8 cellular contexts compared by ENCODE assay signal in the genomic region with DNA sequence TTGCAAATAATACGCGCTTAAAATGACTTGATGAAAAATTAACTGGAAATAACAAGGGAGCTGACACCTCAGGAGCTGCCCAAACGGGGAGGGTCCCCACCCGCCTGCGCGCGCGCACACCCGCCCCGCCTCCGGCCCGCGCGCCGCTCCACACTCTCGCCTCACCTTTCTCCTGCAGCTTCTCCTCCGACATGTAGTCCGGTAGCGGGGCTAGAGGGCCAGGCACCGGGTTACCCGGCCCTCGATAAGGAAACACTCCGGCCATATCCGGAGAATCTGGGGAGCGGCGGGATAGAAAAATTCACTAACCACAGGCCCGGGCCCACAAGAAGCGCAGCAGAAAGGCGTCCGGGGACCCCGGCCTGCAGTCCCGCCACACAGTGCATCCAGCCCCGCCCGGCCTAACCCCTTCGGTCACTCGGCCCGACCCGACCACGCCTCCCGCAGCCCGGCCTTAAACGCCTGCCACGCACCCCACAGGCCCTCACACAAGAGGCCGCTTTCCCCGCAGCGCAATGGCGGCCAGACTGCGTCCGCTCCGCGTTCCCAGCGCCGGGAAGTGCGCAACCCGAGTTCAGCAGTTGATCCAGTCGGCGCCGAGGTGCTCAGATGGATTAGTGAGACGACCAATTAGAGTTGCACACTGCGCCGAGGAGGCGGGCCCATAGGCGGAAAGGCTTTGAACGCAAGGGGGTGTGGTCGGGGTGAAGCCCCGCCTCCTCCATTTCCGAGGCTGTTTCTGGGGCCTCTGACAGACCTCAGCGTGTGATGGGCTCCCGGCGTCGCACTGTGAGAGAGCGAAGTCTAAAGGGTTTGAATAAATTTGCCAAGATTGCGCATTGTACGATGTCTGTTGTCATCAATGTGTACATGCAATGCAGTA. TPM values are rescaled to one million over a fixed set of nuclear protein-coding genes. Genes with fewer than 3 reads are reported as not detected.
DNase-seq lines count a peak whose midpoint lies in the region; ATAC-seq and TF ChIP-seq lines count a peak whose summit lies in the region.

Gene PRPF8, minus strand, starts transcription at position 561 of the 883 bp plus-strand sequence. Its CDS starts 296 bp downstream, at position 265.

- H3K9me3 ChIP-seq in NT2/D1 (ENCODE audit: insufficient read depth, low read length) (no peaks in the 10 kb centered on the region), endodermal cell (ENCODE audit: control insufficient read depth, low read length) (no peaks in the 10 kb centered on the region)

- no peak within 1 kb of the TSS for H2BK5ac ChIP-seq in mesendoderm (ENCODE audit: low read length)

- peaks cover 24% of the 10 kb centered on the region for H3K79me2 ChIP-seq in mesendoderm (ENCODE audit: control insufficient read depth, insufficient read depth, low read length)

- H3K4me3 ChIP-seq in NT2/D1 (ENCODE audit: insufficient read length, low read depth) (peak within 1 kb of the TSS; percentile 80), endodermal cell (ENCODE audit: low read length) (peak within 1 kb of the TSS; percentile 92), mesendoderm (ENCODE audit: low read length) (peak within 1 kb of the TSS; percentile 98)

- H3K4me1 ChIP-seq in NT2/D1 (ENCODE audit: insufficient read depth, insufficient read length) (no peaks in the 10 kb centered on the region), endodermal cell (ENCODE audit: control insufficient read depth, insufficient read depth, low read length) (no peaks in the 10 kb centered on the region), mesendoderm (ENCODE audit: control insufficient read depth, low read depth, low read length) (peaks cover 2% of the 10 kb centered on the region)

- TF ChIP-seq CTCF in endodermal cell (conservative IDR thresholded peaks at IDR 0.05): no peak

- peak within 1 kb of the TSS; percentile 63 for H3K18ac ChIP-seq in mesendoderm (ENCODE audit: low read length)

- no peaks in the 10 kb centered on the region for H3K27me3 ChIP-seq in NT2/D1 (ENCODE audit: insufficient read depth, insufficient read length)
- no peaks in the 10 kb centered on the region for H3K27me3 ChIP-seq in endodermal cell (ENCODE audit: control insufficient read depth, insufficient read depth, low read length, poor library complexity, severe bottlenecking)
- H3K27me3 ChIP-seq in mesendoderm (ENCODE audit: insufficient read depth, low read length, poor library complexity): no peaks in the 10 kb centered on the region

- H3K36me3 Mint-ChIP-seq in activated CD8-positive, alpha-beta memory T cell treated with anti-CD3 and anti-CD28 coated beads, Interleukin-2, amount 10 ng/mL, durations not matched to agents 7 days and 5 days: peaks cover 42% of the 10 kb centered on the region
- H3K36me3 Mint-ChIP-seq in endodermal cell (ENCODE audit: low read depth): peaks cover 45% of the 10 kb centered on the region

- H3K4me1 Mint-ChIP-seq in activated CD8-positive, alpha-beta memory T cell treated with anti-CD3 and anti-CD28 coated beads, Interleukin-2, amount 10 ng/mL, durations not matched to agents 7 days and 5 days: peaks cover 38% of the 10 kb centered on the region
- peaks cover 10% of the 10 kb centered on the region for H3K4me1 Mint-ChIP-seq in endodermal cell

- CTCF ChIA-PET in activated CD8-positive, alpha-beta memory T cell treated with anti-CD3 and anti-CD28 coated beads, Interleukin-2, amount 10 ng/mL, durations not matched to agents 7 days and 5 days (lab: Charles Lee): interaction anchor here (0.7 to 2.6 kb wide), 8 partner anchors 13 to 370 kb away, joined by 3 to 16 read pairs (median 3); partner anchors contain the start of genes HIC1 and RILP

- WGBS in endodermal cell (ENCODE audit: insufficient coverage in 1 of 2, insufficient read length in 1 of 2), 2 experiments: 0 to 1% methylated on average over 11 to 74 of the region's 74 CpGs
- WGBS in mesendoderm (ENCODE audit: extremely low coverage, insufficient coverage, low lambda C conversion rate): no CpG with 5 or more reads among the region's 74 CpGs

- peaks cover 19% of the 10 kb centered on the region for H3K79me1 ChIP-seq in mesendoderm (ENCODE audit: low read length)

- H3K9me3 Mint-ChIP-seq in activated CD8-positive, alpha-beta memory T cell treated with anti-CD3 and anti-CD28 coated beads, Interleukin-2, amount 10 ng/mL, durations not matched to agents 7 days and 5 days (ENCODE audit: low read depth): no peaks in the 10 kb centered on the region
- H3K9me3 Mint-ChIP-seq in endodermal cell: peaks cover 5% of the 10 kb centered on the region

- H3K27ac Mint-ChIP-seq in activated CD8-positive, alpha-beta memory T cell treated with anti-CD3 and anti-CD28 coated beads, Interleukin-2, amount 10 ng/mL, durations not matched to agents 7 days and 5 days: peak within 1 kb of the TSS; percentile 94
- peak within 1 kb of the TSS; percentile 96 for H3K27ac Mint-ChIP-seq in endodermal cell

- H3K27ac ChIP-seq in endodermal cell (ENCODE audit: low read depth, low read length): peak within 1 kb of the TSS; percentile 81
- H3K27ac ChIP-seq in mesendoderm (ENCODE audit: low read depth, low read length): peak within 1 kb of the TSS; percentile 83

- H2BK120ac ChIP-seq in mesendoderm (ENCODE audit: low read depth, low read length): peak within 1 kb of the TSS; percentile 64

- H2BK15ac ChIP-seq in mesendoderm (replicated peaks; ENCODE audit: low read depth): no peak within 1 kb of the TSS

- H3K27me3 Mint-ChIP-seq in activated CD8-positive, alpha-beta memory T cell treated with anti-CD3 and anti-CD28 coated beads, Interleukin-2, amount 10 ng/mL, durations not matched to agents 7 days and 5 days: no peaks in the 10 kb centered on the region
- no peaks in the 10 kb centered on the region for H3K27me3 Mint-ChIP-seq in endodermal cell (ENCODE audit: insufficient read depth)

- no peak within 1 kb of the TSS for H4K5ac ChIP-seq in mesendoderm (ENCODE audit: low read length)

- peak within 1 kb of the TSS; percentile 96 for H3K4me2 ChIP-seq in mesendoderm (ENCODE audit: low read length)

- H3K23ac ChIP-seq in mesendoderm (ENCODE audit: low read length): no peak within 1 kb of the TSS

- peaks cover 42% of the 10 kb centered on the region for H3K36me3 ChIP-seq in NT2/D1 (ENCODE audit: insufficient read depth, insufficient read length, low read length)
- H3K36me3 ChIP-seq in endodermal cell (ENCODE audit: control insufficient read depth, insufficient read depth, low read length): peaks cover 40% of the 10 kb centered on the region
- H3K36me3 ChIP-seq in mesendoderm (ENCODE audit: control insufficient read depth, insufficient read depth, low read length): peaks cover 24% of the 10 kb centered on the region

- no peak within 1 kb of the TSS for H2AK5ac ChIP-seq in mesendoderm (ENCODE audit: low read length)

- H3K4me3 Mint-ChIP-seq in activated CD8-positive, alpha-beta memory T cell treated with anti-CD3 and anti-CD28 coated beads, Interleukin-2, amount 10 ng/mL, durations not matched to agents 7 days and 5 days: peak within 1 kb of the TSS; percentile 99
- H3K4me3 Mint-ChIP-seq in endodermal cell: peak within 1 kb of the TSS; percentile 97

- peak; percentile 98 for ATAC-seq in GM21381 (IDR thresholded peaks at IDR 0.05; ENCODE audit: unreplicated experiment)
- peak; percentile 100 for ATAC-seq in activated CD8-positive, alpha-beta memory T cell treated with anti-CD3 and anti-CD28 coated beads, Interleukin-2, amount 10 ng/mL, durations not matched to agents 7 days and 5 days

- H3K4ac ChIP-seq in mesendoderm (ENCODE audit: low read depth, low read length): peak within 1 kb of the TSS; percentile 88

- peak within 1 kb of the TSS; percentile 86 for H3K9ac ChIP-seq in NT2/D1 (ENCODE audit: insufficient read length, low read depth)
- H3K9ac ChIP-seq in endodermal cell (ENCODE audit: extremely low read depth, low read length, poor library complexity, severe bottlenecking): peak within 1 kb of the TSS; percentile 72
- peak within 1 kb of the TSS; percentile 95 for H3K9ac ChIP-seq in mesendoderm (ENCODE audit: low read length)

- H3K56ac ChIP-seq in mesendoderm (ENCODE audit: low read length): peak within 1 kb of the TSS; percentile 94

- DNase-seq in COR-L47 (lab: John Stamatoyannopoulos, UW): peak; percentile 87
- DNase-seq in HUDEP-2 (lab: John Stamatoyannopoulos, UW; ENCODE audit: unreplicated experiment in 76 of 76): peak; percentile 41 to 98 (median 95)
- DNase-seq in NT2/D1 (ENCODE audit: low read depth, low spot score): peak; percentile 89
- DNase-seq in activated CD8-positive, alpha-beta memory T cell treated with anti-CD3 and anti-CD28 coated beads, Interleukin-2, amount 10 ng/mL, durations not matched to agents 7 days and 5 days: peak; percentile 99
- peak; percentile 100 for DNase-seq in endodermal cell
- DNase-seq in mesendoderm: peak; percentile 99
- DNase-seq in stimulated activated CD8-positive, alpha-beta memory T cell treated with anti-CD3 and anti-CD28 coated beads, Interleukin-15, amount 100 ng/mL, for 1 hour (ENCODE audit: low read depth): peak; percentile 97

- peak within 1 kb of the TSS; percentile 93 for H4K8ac ChIP-seq in mesendoderm (ENCODE audit: low read depth, low read length)

RNA-seq across cellular contexts. Expression of gene PRPF8, which starts in this region (rescaled TPM):
- total RNA-seq in activated CD8-positive, alpha-beta memory T cell treated with anti-CD3 and anti-CD28 coated beads, Interleukin-2, amount 10 ng/mL, durations not matched to agents 7 days and 5 days: 100 to 1,000 TPM; 324 to 358 TPM
- 100 to 1,000 TPM; 298 to 375 TPM for total RNA-seq in endodermal cell
- polyA plus RNA-seq in endodermal cell (2013, experiment 1 of 2): 230 TPM
- polyA plus RNA-seq in endodermal cell (2013, experiment 2 of 2): 223 TPM
- 158 TPM for polyA plus RNA-seq in mesendoderm (2013, experiment 1 of 2)
- 144 TPM for polyA plus RNA-seq in mesendoderm (2013, experiment 2 of 2)

Comparison
In these comparisons a context has a peak if more than half of its experiments do, and no peak if none do; other contexts are left out.
1. Peak in every context shown above with its lines: DNase-seq, ATAC-seq, H3K4me3 ChIP-seq and H3K27ac ChIP-seq.